16 cellular contexts compared by ENCODE assay signal in the genomic region with DNA sequence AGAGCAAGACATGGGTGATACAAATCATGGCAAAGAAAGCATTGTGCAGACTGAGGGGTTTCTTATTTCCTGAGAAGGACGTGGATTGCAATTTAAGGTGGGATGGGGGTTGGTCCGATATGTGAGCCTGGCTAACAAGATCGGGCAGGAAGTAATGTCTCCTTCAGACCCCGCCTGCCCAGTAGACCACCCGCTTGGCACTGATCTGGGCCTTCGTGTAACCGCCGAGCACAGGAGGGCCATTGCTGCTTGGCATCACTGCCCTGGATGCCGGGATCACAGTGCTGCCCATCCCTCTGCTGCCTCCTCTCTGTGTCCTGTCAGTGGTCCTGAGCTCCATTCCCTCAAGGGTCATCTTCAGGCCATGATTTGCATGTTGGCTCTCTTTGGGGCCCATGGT.
DNase-seq lines count a peak whose midpoint lies in the region; ATAC-seq, FAIRE-seq and TF ChIP-seq lines count a peak whose summit lies in the region.
"Had no signal": no experiment of that assay in that cellular context is flagged by ENCODE, and none has a peak within 500 bp of the region (broad histone marks: within the 10 kb centered on the region; RNA-seq: fewer than 3 reads in every experiment).

No MANE protein-coding gene starts in this region.

- no peaks in the 10 kb centered on the region for H3K27me3 ChIP-seq in AG04450 (ENCODE audit: control insufficient read depth, insufficient read depth, low read length)
- H3K27me3 ChIP-seq in astrocyte (ENCODE audit: insufficient read depth, low read length) = peaks cover 24% of the 10 kb centered on the region
- no peaks in the 10 kb centered on the region for H3K27me3 ChIP-seq in gastrocnemius medialis
- H3K27me3 ChIP-seq: uterus had no signal

- no peak overlapping the region for H3K4me3 ChIP-seq in AG04450 (ENCODE audit: low read depth, low read length)
- H3K4me3 ChIP-seq in astrocyte (ENCODE audit: insufficient read depth, low read depth, low read length) = no peak overlapping the region
- H3K4me3 ChIP-seq in gastrocnemius medialis = no peak overlapping the region
- H3K4me3 ChIP-seq: GM12878, GM23338, uterus had no signal

- H4K20me1 ChIP-seq in astrocyte (ENCODE audit: insufficient read depth, low read length) = no peaks in the 10 kb centered on the region

- peak overlapping the region; percentile 79 for H3K27ac Mint-ChIP-seq in astrocyte (ENCODE audit: unreplicated experiment)
- H3K27ac Mint-ChIP-seq: GM23338, natural killer cell had no signal

- H2AFZ ChIP-seq in astrocyte (ENCODE audit: low read depth, low read length) = no peak overlapping the region
- H2AFZ ChIP-seq: GM23338 had no signal

- FAIRE-seq in astrocyte (lab: Jason Lieb, UNC) (no peak), GM12891 (lab: Jason Lieb, UNC) (no peak)
- FAIRE-seq: GM12878 had no signal

- in situ Hi-C loops in gastrocnemius medialis (cut with MboI; ENCODE audit: low sequenced_read_pairs in 4 of 4) = no loop called here

- H3K9me3 ChIP-seq in AG04450 (ENCODE audit: control insufficient read depth, insufficient read depth, low read length) = no peaks in the 10 kb centered on the region; the same call in 1 of the 2 replicates
- no peaks in the 10 kb centered on the region for H3K9me3 ChIP-seq in astrocyte (ENCODE audit: insufficient read depth, low read depth, low read length)
- H3K9me3 ChIP-seq in gastrocnemius medialis = no peaks in the 10 kb centered on the region
- H3K9me3 ChIP-seq: uterus had no signal

- POLR2A ChIA-PET in AG04450 (lab: Yijun Ruan, JAX) = interaction anchor here (0.9 to 1.7 kb wide), 4 partner anchors 20 to 54 kb away, joined by 3 to 8 read pairs (median 5); no protein-coding TSS in a partner anchor

- H3K36me3 ChIP-seq in astrocyte (ENCODE audit: insufficient read depth, low read length) (no peaks in the 10 kb centered on the region), gastrocnemius medialis (no peaks in the 10 kb centered on the region)
- H3K36me3 ChIP-seq: uterus had no signal

- no peak for TF ChIP-seq POLR2A in gastrocnemius medialis (IDR thresholded peaks at IDR 0.05)
- TF ChIP-seq POLR2A in GM12891 (IDR thresholded peaks at IDR 0.05; ENCODE audit: low read depth, low read length) = no peak

- intact Hi-C loops in gastrocnemius medialis (cut with DNase I; ENCODE audit: low total_unique reads) = no loop called here

- DNase-seq in AG04450 (ENCODE audit: low read depth, low spot score) = no peak
- no peak for DNase-seq in astrocyte (ENCODE audit: low read depth)
- DNase-seq in islet precursor cell = peak; percentile 35
- no peak for DNase-seq in gastrocnemius medialis
- DNase-seq in activated CD4-positive, alpha-beta T cell treated with anti-CD3 and anti-CD28 coated beads for 4 hours = no peak
- no peak for DNase-seq in NCI-H2081 treated with DMSO at 0.1 percent for 48 hours (lab: John Stamatoyannopoulos, UW)
- DNase-seq in GM12891 (ENCODE audit: insufficient read length, low spot score) = no peak
- no peak for DNase-seq in anterior cingulate cortex (lab: John Stamatoyannopoulos, UW)
- DNase-seq: COR-L47, MM.1S, natural killer cell, NCI-H2029, NCI-H524 treated with DMSO at 0.1 percent for 48 hours, uterus had no signal

- H3K79me2 ChIP-seq in astrocyte (ENCODE audit: insufficient read depth, low read length) = no peaks in the 10 kb centered on the region

- peaks cover 5% of the 10 kb centered on the region for H3K27me3 Mint-ChIP-seq in astrocyte (ENCODE audit: low read depth, unreplicated experiment)

- H3K9me3 Mint-ChIP-seq in astrocyte (ENCODE audit: unreplicated experiment) = no peaks in the 10 kb centered on the region
- H3K9me3 Mint-ChIP-seq: GM23338, natural killer cell had no signal

- TF ChIP-seq CTCF in AG04450 (IDR thresholded peaks at IDR 0.05; ENCODE audit: low read depth, low read length) (no peak), astrocyte (IDR thresholded peaks at IDR 0.05; ENCODE audit: insufficient read depth, low read depth, low read length) (no peak), gastrocnemius medialis (IDR thresholded peaks at IDR 0.05 in 4 of 5, conservative IDR thresholded peaks at IDR 0.05 in 1 of 5) (no peak)

- peak overlapping the region; percentile 82 for H3K27ac ChIP-seq in AG04450 (ENCODE audit: low read depth, low read length)
- H3K27ac ChIP-seq in astrocyte (ENCODE audit: low read depth, low read length) = peak overlapping the region; percentile 40
- peak overlapping the region; percentile 54 to 79 (median 77) for H3K27ac ChIP-seq in gastrocnemius medialis

- no peak overlapping the region for H3K4me3 Mint-ChIP-seq in astrocyte (ENCODE audit: unreplicated experiment)
- H3K4me3 Mint-ChIP-seq: GM23338, natural killer cell had no signal

- H3K4me2 ChIP-seq in astrocyte (ENCODE audit: low read length) = peak overlapping the region; percentile 55
- H3K4me2 ChIP-seq: GM23338 had no signal

- no peak overlapping the region for H3K9ac ChIP-seq in astrocyte (ENCODE audit: low read length)

- H3K36me3 Mint-ChIP-seq in astrocyte (ENCODE audit: low read depth, unreplicated experiment) = no peaks in the 10 kb centered on the region
- H3K36me3 Mint-ChIP-seq: natural killer cell had no signal

- CTCF ChIA-PET in AG04450 (lab: Charles Lee) = no interaction called here

- peaks cover 13% of the 10 kb centered on the region for H3K4me1 Mint-ChIP-seq in astrocyte (ENCODE audit: low read depth, unreplicated experiment)
- H3K4me1 Mint-ChIP-seq: natural killer cell had no signal

- no peak for ATAC-seq in gastrocnemius medialis
- ATAC-seq: GM12878, GM23338, natural killer cell had no signal

- H3K4me1 ChIP-seq in astrocyte (ENCODE audit: insufficient read depth, low read length) (peaks cover 41% of the 10 kb centered on the region), gastrocnemius medialis (peaks cover 7 to 10% of the 10 kb centered on the region in 2 donors)

TF ChIP-seq in GM12891, 5 proteins besides CTCF, POLR2A, EP300 and RAD21:
- TF ChIP-seq SPI1 (IDR thresholded peaks at IDR 0.05; ENCODE audit: low read depth, low read length) (no peak), POU2F2 (IDR thresholded peaks at IDR 0.05; ENCODE audit: low read depth, low read length) (no peak), PAX5 (IDR thresholded peaks at IDR 0.05; ENCODE audit: insufficient read depth, low read length, severe bottlenecking) (no peak), TAF1 (IDR thresholded peaks at IDR 0.05; ENCODE audit: low read depth, low read length) (no peak), POLR2AphosphoS5 (IDR thresholded peaks at IDR 0.05; ENCODE audit: low read depth, low read length) (no peak)
